Comparison of ENCODE assay signal across 25 cellular contexts in the genomic region with DNA sequence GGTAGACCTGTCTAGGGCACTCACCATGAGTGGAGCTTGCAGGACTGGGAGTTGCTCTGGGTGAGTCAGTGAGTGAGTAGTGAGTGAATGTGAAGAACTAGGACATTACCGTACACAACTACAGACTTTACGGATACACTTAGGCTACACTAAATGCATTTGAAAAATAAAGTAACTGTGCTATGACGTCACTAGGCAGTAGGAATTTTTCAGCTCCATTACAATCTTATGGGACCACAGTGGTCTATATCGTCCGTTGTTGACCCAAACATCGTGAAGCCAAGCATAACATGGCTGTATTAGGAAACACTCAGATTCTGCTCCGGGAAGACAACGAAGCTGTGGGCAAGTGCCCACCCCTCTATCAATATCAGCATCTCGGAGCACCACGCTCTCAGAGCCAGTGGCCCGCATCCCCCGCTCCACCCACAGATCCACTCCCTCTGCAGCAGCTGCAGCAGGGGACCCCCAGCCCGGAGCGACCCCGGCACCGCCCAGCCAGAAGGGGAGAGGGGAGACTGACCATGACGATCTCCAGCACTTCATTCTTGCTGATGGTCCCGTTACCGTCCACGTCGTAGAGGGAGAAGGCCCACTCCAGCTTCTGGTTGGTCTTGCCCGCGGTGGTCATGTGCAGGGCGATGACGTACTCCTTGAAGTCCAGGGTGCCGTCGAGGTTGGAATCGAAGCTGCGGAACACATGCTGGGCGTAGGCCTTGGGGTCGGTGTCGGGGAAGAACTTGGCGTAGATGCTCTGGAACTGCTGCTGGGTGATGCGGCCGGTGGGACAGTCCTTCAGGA. TPM values are rescaled to one million over a fixed set of nuclear protein-coding genes. Genes with fewer than 3 reads are reported as not detected.
DNase-seq lines count a peak whose midpoint lies in the region; ATAC-seq and TF ChIP-seq lines count a peak whose summit lies in the region.
"Had no signal": no experiment of that assay in that cellular context is flagged by ENCODE, and none has a peak within 500 bp of the region (broad histone marks: within the 10 kb centered on the region; RNA-seq: fewer than 3 reads in every experiment).

No MANE protein-coding gene starts in this region.

- H3K27me3 ChIP-seq in mesenchymal stem cell (ENCODE audit: control insufficient read depth in 1 of 2, insufficient read depth in 1 of 2, low read length in 2 of 2) (peaks cover 0 to 9% of the 10 kb centered on the region in 2 experiments), spleen (replicated peaks in 1 of 7) (peaks cover 0 to 38% (median 0%) of the 10 kb centered on the region in 7 donors), gastrocnemius medialis (peaks cover 0 to 6% (median 0%) of the 10 kb centered on the region in 3 donors)
- H3K27me3 ChIP-seq: BE2C; BLaER1 treated with 17β-estradiol and CSF1 and Interleukin-3, amounts not matched to agents 10 nM and 100 nM had no signal

- peaks cover 21 to 29% (median 26%) of the 10 kb centered on the region in 3 donors for H3K27me3 Mint-ChIP-seq in CD14-positive monocyte (ENCODE audit: low read depth in 3 of 3)

- no peak overlapping the region for H3K9ac ChIP-seq in mesenchymal stem cell (ENCODE audit: low read length)
- H3K9ac ChIP-seq: BLaER1 treated with 17β-estradiol and CSF1 and Interleukin-3, amounts not matched to agents 10 nM and 100 nM; GM23248 had no signal

- H3K4me1 Mint-ChIP-seq in CD14-positive monocyte, result peaks cover 2% of the 10 kb centered on the region
- H3K4me1 Mint-ChIP-seq: CD4-positive, alpha-beta memory T cell had no signal

- H3K27ac Mint-ChIP-seq in CD14-positive monocyte, result no peak overlapping the region
- H3K27ac Mint-ChIP-seq: CD4-positive, alpha-beta memory T cell; H9 had no signal

- intact Hi-C loops in CD14-positive monocyte (cut with micrococcal nuclease) (loop anchor here (5.0 kb wide), 1 partner anchor 713 kb away; no protein-coding TSS in a partner anchor), spleen (cut with DNase I; ENCODE audit: low total_unique reads) (no loop called here), gastrocnemius medialis (cut with DNase I; ENCODE audit: low total_unique reads) (no loop called here)

- H3K9me3 ChIP-seq in mesenchymal stem cell (ENCODE audit: control insufficient read depth, low read length) (no peaks in the 10 kb centered on the region), spleen (no peaks in the 10 kb centered on the region), gastrocnemius medialis (no peaks in the 10 kb centered on the region)
- H3K9me3 ChIP-seq: A549; BE2C; BLaER1 treated with 17β-estradiol and CSF1 and Interleukin-3, amounts not matched to agents 10 nM and 100 nM had no signal

- H3K18ac ChIP-seq in mesenchymal stem cell (ENCODE audit: low read depth in 1 of 2, low read length in 2 of 2), result no peak overlapping the region

- no peak overlapping the region for H2AK5ac ChIP-seq in mesenchymal stem cell (ENCODE audit: low read length, severe bottlenecking)

- no peak overlapping the region for H3K23ac ChIP-seq in mesenchymal stem cell (ENCODE audit: low read length in 2 of 2)

- H2BK5ac ChIP-seq in mesenchymal stem cell (ENCODE audit: low read depth, low read length, poor library complexity, severe bottlenecking), result no peak overlapping the region

- peak overlapping the region; percentile 31 for H4K8ac ChIP-seq in mesenchymal stem cell (ENCODE audit: low read length)

- H3K4me1 ChIP-seq in mesenchymal stem cell (ENCODE audit: control insufficient read depth, insufficient read depth, low read depth, low read length) (peaks cover 22% of the 10 kb centered on the region), spleen (peaks cover 0 to 12% (median 3%) of the 10 kb centered on the region in 6 donors), gastrocnemius medialis (no peaks in the 10 kb centered on the region)
- H3K4me1 ChIP-seq: BE2C had no signal

- no peak overlapping the region for H2BK120ac ChIP-seq in mesenchymal stem cell (ENCODE audit: low read depth, low read length)

- peaks cover 0 to 3% of the 10 kb centered on the region in 2 experiments for H3K36me3 ChIP-seq in mesenchymal stem cell (ENCODE audit: control insufficient read depth in 1 of 2, insufficient read depth in 2 of 2, low read depth in 1 of 2, low read length in 2 of 2)
- H3K36me3 ChIP-seq in spleen, result no peaks in the 10 kb centered on the region
- H3K36me3 ChIP-seq in gastrocnemius medialis, result no peaks in the 10 kb centered on the region
- H3K36me3 ChIP-seq: BE2C had no signal

- H3K27ac ChIP-seq in coronary artery (no peak overlapping the region), mesenchymal stem cell (ENCODE audit: low read length, poor library complexity, severe bottlenecking) (no peak overlapping the region), spleen (no peak overlapping the region), gastrocnemius medialis (no peak overlapping the region)
- H3K27ac ChIP-seq: BLaER1 treated with 17β-estradiol and CSF1 and Interleukin-3, amounts not matched to agents 10 nM and 100 nM; GM23248 had no signal

- ATAC-seq in GM19463 (IDR thresholded peaks at IDR 0.05; ENCODE audit: unreplicated experiment), result no peak
- no peak for ATAC-seq in gastrocnemius medialis
- ATAC-seq: A549, HCT116 had no signal

- H2BK12ac ChIP-seq in mesenchymal stem cell (ENCODE audit: low read length in 2 of 2), result peak overlapping the region; percentile 4 to 38

- H3K14ac ChIP-seq in mesenchymal stem cell (ENCODE audit: low read length in 2 of 2), result no peak overlapping the region

- 96% methylated on average over 35 of the region's 35 CpGs for WGBS in mesenchymal stem cell
- 90 to 97% (median 96%) methylated on average over 23 to 35 of the region's 35 CpGs for WGBS in spleen, 5 donors

- H2AFZ ChIP-seq in mesenchymal stem cell (ENCODE audit: low read depth, low read length), result no peak overlapping the region
- H2AFZ ChIP-seq: GM23248 had no signal

- in situ Hi-C loops in gastrocnemius medialis (cut with MboI; ENCODE audit: low sequenced_read_pairs in 4 of 4), result loop anchor here in 3 of 4 donors (25.0 kb wide), 3 partner anchors 92 to 708 kb away; a partner anchor contains a TSS

- no peak overlapping the region for H4K91ac ChIP-seq in mesenchymal stem cell (ENCODE audit: low read length)

- DNase-seq in CD14-positive monocyte (ENCODE audit: low spot score) (peak; percentile 28), coronary artery (ENCODE audit: low spot score) (peak; percentile 64), mesenchymal stem cell (no peak), spleen (peak; percentile 58), gastrocnemius medialis (no peak), NCI-H446 (lab: John Stamatoyannopoulos, UW) (no peak)
- DNase-seq: 8988T; ACHN; AML-193; BE2C; Calu3; CD4-positive, alpha-beta memory T cell; COR-L47; DMS53; DMS79 treated with DMSO at 0.1 percent for 48 hours; GF-D8; GM23248; H9 had no signal

- no peak overlapping the region for H3K4ac ChIP-seq in mesenchymal stem cell (ENCODE audit: low read depth in 1 of 2, low read length in 2 of 2)

- no peak overlapping the region for H3K4me2 ChIP-seq in mesenchymal stem cell (ENCODE audit: low read length, poor library complexity, severe bottlenecking)
- H3K4me2 ChIP-seq: A549; BLaER1 treated with 17β-estradiol and CSF1 and Interleukin-3, amounts not matched to agents 10 nM and 100 nM had no signal

- no peak overlapping the region for H3K4me3 Mint-ChIP-seq in CD14-positive monocyte
- H3K4me3 Mint-ChIP-seq: CD4-positive, alpha-beta memory T cell; H9 had no signal

- TF ChIP-seq CTCF in CD14-positive monocyte (IDR thresholded peaks at IDR 0.05), result no peak
- no peak for TF ChIP-seq CTCF in coronary artery (IDR thresholded peaks at IDR 0.05)
- TF ChIP-seq CTCF in spleen (IDR thresholded peaks at IDR 0.05 in 8 of 11, conservative IDR thresholded peaks at IDR 0.05 in 3 of 11), result no peak
- TF ChIP-seq CTCF in gastrocnemius medialis (IDR thresholded peaks at IDR 0.05 in 4 of 5, conservative IDR thresholded peaks at IDR 0.05 in 1 of 5), result no peak

- H3K79me1 ChIP-seq in mesenchymal stem cell (replicated peaks; ENCODE audit: low read length, poor library complexity, severe bottlenecking), result no peaks in the 10 kb centered on the region

- H3K4me3 ChIP-seq in coronary artery (no peak overlapping the region), mesenchymal stem cell (ENCODE audit: insufficient read depth in 1 of 2, low read depth in 1 of 2, low read length in 2 of 2) (no peak overlapping the region), spleen (no peak overlapping the region), gastrocnemius medialis (no peak overlapping the region)
- H3K4me3 ChIP-seq: A549; BLaER1 treated with 17β-estradiol and CSF1 and Interleukin-3, amounts not matched to agents 10 nM and 100 nM; GM23248 had no signal

- peaks cover 0 to 2% of the 10 kb centered on the region in 2 donors for H3K36me3 Mint-ChIP-seq in CD14-positive monocyte
- H3K36me3 Mint-ChIP-seq: CD4-positive, alpha-beta memory T cell had no signal

- TF ChIP-seq POLR2A in spleen (IDR thresholded peaks at IDR 0.05) (no peak), gastrocnemius medialis (IDR thresholded peaks at IDR 0.05) (no peak)

- no peaks in the 10 kb centered on the region for H3K9me3 Mint-ChIP-seq in CD14-positive monocyte

- peak overlapping the region; percentile 36 for H2BK15ac ChIP-seq in mesenchymal stem cell (ENCODE audit: low read depth, poor library complexity, severe bottlenecking)

RNA-seq across cellular contexts. Expression of a gene that starts 0.6 kb away (rescaled TPM):
- polyA plus RNA-seq in CD14-positive monocyte, result not detected
- 1.4 TPM for polyA plus RNA-seq in mesenchymal stem cell (2013, experiment 1 of 2)
- polyA plus RNA-seq in mesenchymal stem cell (2013, experiment 2 of 2), result 1.4 TPM
- total RNA-seq in spleen, result 1 to 10 TPM in 1 of 7 donors, under 1 TPM in 6; 0.11 to 1.4 (median 0.32) TPM
- under 1 TPM; 0.03 to 0.64 (median 0.30) TPM for polyA plus RNA-seq in spleen
- total RNA-seq in gastrocnemius medialis, result not detected
- total RNA-seq: Calu3; CD4-positive, alpha-beta memory T cell; Daoy; G401; GM23248; H1; H9 had no signal
- polyA plus RNA-seq: A549; CD4-positive, alpha-beta memory T cell; GM23248; H1 had no signal

Comparison
In these comparisons a context has a peak if more than half of its experiments do, and no peak if none do; other contexts are left out.
1. DNase-seq: peak in CD14-positive monocyte (single experiment), coronary artery (single experiment) and spleen (single experiment); none in mesenchymal stem cell (single experiment), gastrocnemius medialis (0 of 2) and NCI-H446 (0 of 2).
2. intact Hi-C loops: an anchor here in CD14-positive monocyte (5.0 kb wide); none called in spleen and gastrocnemius medialis.